1 cellular context compared by ENCODE assay signal in genomic region chr7:150978136-150978789, GRCh38.
TF ChIP-seq lines count a peak whose summit lies in the region.

KCNH2 (minus strand) TSS chr7:150978321; CDS start chr7:150977913, 408 bp downstream.

TF ChIP-seq in K562, 482 proteins besides CTCF, POLR2A, EP300 and RAD21 (continued from another document):
- TF ChIP-seq CHD7 (IDR thresholded peaks at IDR 0.05; ENCODE audit: low read depth, low read length) (no peak), NELFE (IDR thresholded peaks at IDR 0.05; ENCODE audit: insufficient read depth, insufficient read length) (no peak), ZNF639 (CRISPR knock-in tag; conservative IDR thresholded peaks at IDR 0.05 in 1 of 2, IDR thresholded peaks at IDR 0.05 in 1 of 2) (peak in 1 of 2 experiments; percentile 46; a peak in 1 of 4 replicates), ZNF184 (CRISPR knock-in tag; IDR thresholded peaks at IDR 0.05) (no peak), NKRF (IDR thresholded peaks at IDR 0.05; ENCODE audit: borderline replicate concordance) (no peak)
